ENCODE assay signal across 1 cellular context in genomic region chr15:57358611-57359010, GRCh38.
TF ChIP-seq lines count a peak whose summit lies in the region.

No MANE protein-coding gene starts in this region.

TF ChIP-seq in K562, 482 proteins besides CTCF, POLR2A, EP300 and RAD21 (continued from another document):
- TF ChIP-seq CEBPB (tag; IDR thresholded peaks at IDR 0.05) (no peak), HES1 (IDR thresholded peaks at IDR 0.05; ENCODE audit: low read depth) (peak; percentile 58; the same call in 1 of the 2 replicates)
